14 cellular contexts compared by ENCODE assay signal in the genomic region with DNA sequence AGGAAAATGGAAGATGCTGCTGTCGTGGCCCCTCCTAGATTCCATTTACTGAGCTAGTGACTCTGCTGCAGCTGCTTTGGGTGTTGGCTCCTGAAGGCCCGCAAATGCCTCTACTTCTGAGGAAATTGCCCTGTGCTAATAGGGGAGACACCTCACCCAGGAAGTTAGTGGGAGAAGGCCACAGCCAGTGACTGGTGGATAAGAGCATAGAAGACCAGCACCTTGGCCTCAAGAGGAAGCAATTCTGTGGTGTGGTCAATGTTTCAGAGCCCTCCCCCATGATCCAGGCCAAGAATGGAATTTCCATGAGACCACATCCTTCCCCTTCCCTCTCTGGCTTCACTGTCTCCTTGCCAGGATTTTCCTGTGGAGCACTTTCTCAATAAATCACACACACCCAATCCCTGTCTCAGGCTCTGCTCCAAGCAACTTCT. TPM values are rescaled to one million over a fixed set of nuclear protein-coding genes. Genes with fewer than 3 reads are reported as not detected.
DNase-seq lines count a peak whose midpoint lies in the region; TF ChIP-seq lines count a peak whose summit lies in the region.
"Had no signal": no experiment of that assay in that cellular context is flagged by ENCODE, and none has a peak within 500 bp of the region (broad histone marks: within the 10 kb centered on the region; RNA-seq: fewer than 3 reads in every experiment).

No MANE protein-coding gene starts in this region.

- H3K4me3 ChIP-seq in fibroblast of villous mesenchyme (ENCODE audit: low read depth, low read length), result no peak overlapping the region
- H3K4me3 ChIP-seq in skeletal muscle satellite cell (ENCODE audit: low read length), result no peak overlapping the region
- no peak overlapping the region for H3K4me3 ChIP-seq in coronary artery

- H3K4me2 ChIP-seq in skeletal muscle satellite cell (ENCODE audit: low read length), result peak overlapping the region; percentile 11

- no peak overlapping the region for H3K27ac ChIP-seq in coronary artery

- peak; percentile 29 for DNase-seq in NOMO-1 treated with dmso at 0.1 percent for 144 hours (lab: John Stamatoyannopoulos, UW; ENCODE audit: unreplicated experiment)
- no peak for DNase-seq in NOMO-1 treated with DMSO at 0.1 percent for 48 hours (lab: John Stamatoyannopoulos, UW; ENCODE audit: unreplicated experiment)
- peak; percentile 99 for DNase-seq in SW480 (ENCODE audit: low spot score)
- peak; percentile 88 for DNase-seq in fibroblast of villous mesenchyme (ENCODE audit: low read depth)
- DNase-seq in coronary artery (ENCODE audit: low spot score), result no peak
- no peak for DNase-seq in T1000 (lab: John Stamatoyannopoulos, UW)
- no peak for DNase-seq in pons (ENCODE audit: low spot score)
- DNase-seq: 8988T; activated B cell treated with CpG ODN at 0.5 μM for 24 hours; GDM1; NCI-H1092 treated with DMSO at 0.1 percent for 48 hours; nephron progenitor cell; stimulated activated CD4-positive, alpha-beta T cell treated with anti-CD3 and anti-CD28 coated beads, Interleukin-4, amount 100 ng/mL, for 24 hours had no signal

- no peaks in the 10 kb centered on the region for H3K36me3 ChIP-seq in skeletal muscle satellite cell (ENCODE audit: insufficient read depth, low read length)

- H3K4me1 ChIP-seq in skeletal muscle satellite cell (ENCODE audit: control insufficient read depth, insufficient read depth, low read length), result peaks cover 32% of the 10 kb centered on the region

- no peaks in the 10 kb centered on the region for H3K27me3 ChIP-seq in skeletal muscle satellite cell (ENCODE audit: control insufficient read depth, insufficient read depth, low read length)

- peak overlapping the region; percentile 14 for H3K9ac ChIP-seq in skeletal muscle satellite cell (ENCODE audit: low read depth, low read length)

- no peaks in the 10 kb centered on the region for H3K9me3 ChIP-seq in skeletal muscle satellite cell (replicated peaks; ENCODE audit: low read length)

- TF ChIP-seq CTCF in fibroblast of villous mesenchyme (IDR thresholded peaks at IDR 0.05; ENCODE audit: insufficient read depth, low read depth, low read length) (no peak), coronary artery (IDR thresholded peaks at IDR 0.05) (no peak)

RNA-seq across cellular contexts. Expression of gene FZD1, which starts 25.0 kb away (rescaled TPM):
- 5.2 and 9.0 TPM in 2 replicates for total RNA-seq in fibroblast of villous mesenchyme
- 8.9 and 15.9 TPM in 2 replicates for total RNA-seq in skeletal muscle satellite cell (2012; rRNA removed)

Comparison
In these comparisons a context has a peak if more than half of its experiments do, and no peak if none do; other contexts are left out.
1. DNase-seq: peak in NOMO-1 treated with dmso at 0.1 percent for 144 hours (single experiment), SW480 (single experiment) and fibroblast of villous mesenchyme (single experiment); none in NOMO-1 treated with DMSO at 0.1 percent for 48 hours (single experiment), coronary artery (single experiment), T1000 (single experiment) and pons (single experiment).